1 cellular context compared by ENCODE assay signal in the genomic region with DNA sequence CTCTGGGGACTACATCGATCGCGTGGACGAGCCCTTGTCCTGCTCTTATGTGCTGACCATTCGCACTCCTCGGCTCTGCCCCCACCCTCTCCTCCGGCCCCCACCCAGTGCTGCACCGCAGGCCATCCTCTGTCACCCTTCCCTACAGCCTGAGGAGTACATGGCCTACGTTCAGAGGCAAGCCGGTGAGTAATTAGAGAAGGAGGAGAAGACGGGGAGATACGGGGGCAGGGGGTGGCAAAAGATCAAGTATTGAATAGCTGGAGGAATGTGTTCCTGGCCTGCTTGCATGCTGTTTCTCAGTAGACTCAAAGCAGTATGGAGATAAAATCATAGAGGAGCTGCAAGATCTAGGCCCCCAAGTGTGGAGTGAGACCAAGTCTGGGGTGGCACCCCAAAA.
TF ChIP-seq lines count a peak whose summit lies in the region.

No MANE protein-coding gene starts in this region.

TF ChIP-seq in IMR-90, 13 proteins besides CTCF, POLR2A, EP300 and RAD21:
- no peak for TF ChIP-seq RCOR1 (IDR thresholded peaks at IDR 0.05; ENCODE audit: insufficient replicate concordance, low read length)
- TF ChIP-seq CHD1 (IDR thresholded peaks at IDR 0.05; ENCODE audit: low read depth, low read length): no peak
- TF ChIP-seq, protein P1, sequence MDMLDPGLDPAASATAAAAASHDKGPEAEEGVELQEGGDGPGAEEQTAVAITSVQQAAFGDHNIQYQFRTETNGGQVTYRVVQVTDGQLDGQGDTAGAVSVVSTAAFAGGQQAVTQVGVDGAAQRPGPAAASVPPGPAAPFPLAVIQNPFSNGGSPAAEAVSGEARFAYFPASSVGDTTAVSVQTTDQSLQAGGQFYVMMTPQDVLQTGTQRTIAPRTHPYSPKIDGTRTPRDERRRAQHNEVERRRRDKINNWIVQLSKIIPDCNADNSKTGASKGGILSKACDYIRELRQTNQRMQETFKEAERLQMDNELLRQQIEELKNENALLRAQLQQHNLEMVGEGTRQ (IDR thresholded peaks at IDR 0.05; ENCODE audit: low read depth, low read length): no peak
- TF ChIP-seq MXI1 (IDR thresholded peaks at IDR 0.05; ENCODE audit: borderline replicate concordance, low read depth, low read length): no peak
